Comparison of ENCODE assay signal across 21 cellular contexts in genomic region chr2:7577769-7578168, GRCh38.
"Had no signal": no experiment of that assay in that cellular context is flagged by ENCODE, and none has a peak within 500 bp of the region (broad histone marks: within the 10 kb centered on the region; RNA-seq: fewer than 3 reads in every experiment).

No MANE protein-coding gene starts in this region.

- H3K27me3 Mint-ChIP-seq: T-cell had no signal

- H3K9ac ChIP-seq: KMS-11, SK-N-SH had no signal

- H3K4me2 ChIP-seq: KMS-11, SK-N-SH had no signal

- H3K27ac ChIP-seq: KMS-11, RWPE1 had no signal

- ATAC-seq: Panc1, PC-3, T-cell had no signal

- DNase-seq: IMR-90, Kasumi-1, MM.1S, NCI-H1092 treated with DMSO at 0.1 percent for 48 hours, NCI-H1436, NCI-H187, NCI-H2029, NCI-H2107, NCI-H345, NCI-H446 treated with DMSO at 0.1 percent for 48 hours, NCI-H510A treated with DMSO at 0.1 percent for 48 hours, NCI-H526, NCI-H82, PC-3, SHP77, SK-N-SH, SW 1271, T-cell had no signal

- H3K4me3 Mint-ChIP-seq: T-cell had no signal

- H3K9me2 ChIP-seq: SK-N-SH had no signal

- H3K27ac Mint-ChIP-seq: T-cell had no signal

- H3K9me3 ChIP-seq: SK-N-SH had no signal
